Comparison of ENCODE assay signal across 7 cellular contexts in genomic region chr12:94263011-94263786, GRCh38.
DNase-seq lines count a peak whose midpoint lies in the region; TF ChIP-seq lines count a peak whose summit lies in the region.

No MANE protein-coding gene starts in this region.

- H2AFZ ChIP-seq in Karpas-422 (ENCODE audit: low read length): peak overlapping the region; percentile 95

- H3K4me1 ChIP-seq in Karpas-422 (ENCODE audit: low read length): peaks cover 39% of the 10 kb centered on the region
- peaks cover 37% of the 10 kb centered on the region for H3K4me1 ChIP-seq in HAP-1

- peak; percentile 58 for DNase-seq in GM20000 (ENCODE audit: low spot score)
- DNase-seq in Karpas-422: peak; percentile 55
- peak; percentile 26 to 52 (median 37) for DNase-seq in activated CD8-positive, alpha-beta memory T cell treated with anti-CD3 and anti-CD28 coated beads for 48 hours (ENCODE audit: low read depth in 2 of 3, low spot score in 2 of 3)
- no peak for DNase-seq in fibroblast of mammary gland (ENCODE audit: low read depth)
- peak; percentile 60 to 70 (median 61) for DNase-seq in stimulated activated CD4-positive, alpha-beta T cell treated with anti-CD3 and anti-CD28 coated beads, Interleukin-12 subunit alpha, Interleukin-12 subunit beta, amount 100 ng/mL, for 48 hours (ENCODE audit: low read depth in 2 of 3, low spot score in 1 of 3)
- DNase-seq in SW 1271 (lab: John Stamatoyannopoulos, UW): no peak
- DNase-seq in HAP-1 (ENCODE audit: low spot score in 2 of 2): no peak

- H3K4me3 ChIP-seq in Karpas-422 (ENCODE audit: low read length) (peak overlapping the region; percentile 78), fibroblast of mammary gland (ENCODE audit: control insufficient read depth, low read depth, low read length) (peak overlapping the region; percentile 71), HAP-1 (no peak overlapping the region)

- H3K27me3 ChIP-seq in Karpas-422 (ENCODE audit: low read length) (no peaks in the 10 kb centered on the region), HAP-1 (ENCODE audit: low read depth) (no peaks in the 10 kb centered on the region)

- no peaks in the 10 kb centered on the region for H3K9me2 ChIP-seq in Karpas-422 (replicated peaks; ENCODE audit: insufficient read depth, low read length)

- no peak for TF ChIP-seq CTCF in GM20000 (IDR thresholded peaks at IDR 0.05; ENCODE audit: extremely low read depth, missing control alignments)
- no peak for TF ChIP-seq CTCF in fibroblast of mammary gland (conservative IDR thresholded peaks at IDR 0.05; ENCODE audit: control insufficient read depth, insufficient read depth, low read depth, low read length)

- H3K36me3 ChIP-seq in Karpas-422 (ENCODE audit: insufficient read depth, low read length) (no peaks in the 10 kb centered on the region), HAP-1 (replicated peaks) (0 out of 2 replicates have a peak, but pooled peaks cover 4% of the 10 kb centered on the region)

- H4K20me1 ChIP-seq in Karpas-422 (ENCODE audit: insufficient read depth, low read depth, low read length): no peaks in the 10 kb centered on the region

- peak overlapping the region; percentile 84 for H3K4me2 ChIP-seq in Karpas-422 (ENCODE audit: low read depth, low read length, poor library complexity, severe bottlenecking)

- H3K9me3 ChIP-seq in Karpas-422 (ENCODE audit: low read length): no peaks in the 10 kb centered on the region
- H3K9me3 ChIP-seq in HAP-1: no peaks in the 10 kb centered on the region

- H3K9ac ChIP-seq in Karpas-422 (ENCODE audit: low read length): peak overlapping the region; percentile 76

- H3K79me2 ChIP-seq in Karpas-422 (ENCODE audit: low read length): no peaks in the 10 kb centered on the region

- in situ Hi-C loops in HAP-1 (cut with MboI; ENCODE audit: low sequenced_read_pairs): no loop called here

- peak overlapping the region; percentile 38; the same call in 1 of the 2 replicates for H3K27ac ChIP-seq in Karpas-422 (ENCODE audit: low read length)

Comparison
In these comparisons a context has a peak if more than half of its experiments do, and no peak if none do; other contexts are left out.
1. DNase-seq: peak in GM20000 (single experiment), Karpas-422 (single experiment), activated CD8-positive, alpha-beta memory T cell treated with anti-CD3 and anti-CD28 coated beads for 48 hours (3 of 3) and stimulated activated CD4-positive, alpha-beta T cell treated with anti-CD3 and anti-CD28 coated beads, Interleukin-12 subunit alpha, Interleukin-12 subunit beta, amount 100 ng/mL, for 48 hours (3 of 3); none in fibroblast of mammary gland (single experiment), SW 1271 (0 of 2) and HAP-1 (0 of 2).